In genomic region chr7:134834689-134835462, GRCh38 we compare ENCODE assay signal across 14 cellular contexts. TPM values are rescaled to one million over a fixed set of nuclear protein-coding genes. Genes with fewer than 3 reads are reported as not detected.
DNase-seq lines count a peak whose midpoint lies in the region; ATAC-seq and TF ChIP-seq lines count a peak whose summit lies in the region.
"Had no signal": no experiment of that assay in that cellular context is flagged by ENCODE, and none has a peak within 500 bp of the region (broad histone marks: within the 10 kb centered on the region; RNA-seq: fewer than 3 reads in every experiment).

No MANE protein-coding gene starts in this region.

- DNase-seq in ascending aorta (ENCODE audit: low spot score in 2 of 2), result peak in 1 of 2 donors; percentile 69
- DNase-seq in osteocyte (ENCODE audit: extremely low spot score, unreplicated experiment), result no peak
- no peak for DNase-seq in D341Med (ENCODE audit: low spot score)
- no peak for DNase-seq in PC-9
- DNase-seq in GM10266 (ENCODE audit: extremely low spot score), result no peak
- DNase-seq: activated CD4-positive, alpha-beta T cell treated with anti-CD3 and anti-CD28 coated beads, Interleukin-2, amount 50 U/mL, for 48 hours; activated naive CD8-positive, alpha-beta T cell treated with anti-CD3 and anti-CD28 coated beads for 36 hours; NCI-H524 treated with DMSO at 0.1 percent for 48 hours had no signal

- H3K27ac ChIP-seq in C4-2B (peak overlapping the region; percentile 34; the same call in 1 of the 2 replicates), ascending aorta (peak overlapping the region; percentile 89), gastroesophageal sphincter (peak overlapping the region; percentile 73 to 99 (median 83)), PC-9 (no peak overlapping the region)
- H3K27ac ChIP-seq: SK-N-MC had no signal

- H3K27me3 ChIP-seq in ascending aorta (no peaks in the 10 kb centered on the region), gastroesophageal sphincter (no peaks in the 10 kb centered on the region), PC-9 (ENCODE audit: insufficient read depth, low read depth) (no peaks in the 10 kb centered on the region)

- intact Hi-C loops in ascending aorta (cut with DNase I), result loop anchor here (5.0 kb wide), 1 partner anchor 47 kb away; no protein-coding TSS in a partner anchor
- intact Hi-C loops in PC-9 (cut with micrococcal nuclease; ENCODE audit: unreplicated experiment), result no loop called here

- H3K9me3 Mint-ChIP-seq in osteocyte (ENCODE audit: unreplicated experiment), result no peaks in the 10 kb centered on the region
- H3K9me3 Mint-ChIP-seq: activated naive CD8-positive, alpha-beta T cell treated with anti-CD3 and anti-CD28 coated beads for 36 hours had no signal

- H3F3A ChIP-seq in PC-9 (ENCODE audit: insufficient read depth, low read depth), result no peaks in the 10 kb centered on the region

- H3K4me2 ChIP-seq in PC-9, result no peak overlapping the region

- H3K36me3 ChIP-seq in ascending aorta (no peaks in the 10 kb centered on the region), gastroesophageal sphincter (no peaks in the 10 kb centered on the region), PC-9 (ENCODE audit: low read depth) (no peaks in the 10 kb centered on the region)

- TF ChIP-seq EP300 in gastroesophageal sphincter (IDR thresholded peaks at IDR 0.05), result no peak

- H4K20me1 ChIP-seq in PC-9 (ENCODE audit: insufficient read depth), result no peaks in the 10 kb centered on the region

- H3K9me2 ChIP-seq in PC-9 (ENCODE audit: insufficient read depth), result no peaks in the 10 kb centered on the region

- BruUV-seq in PC-9 (replicated peaks; lab: Mats Ljungman, UMichigan), result no TSS peak

- H2AFZ ChIP-seq in PC-9, result no peak overlapping the region

- TF ChIP-seq CTCF in C4-2B (conservative IDR thresholded peaks at IDR 0.05), result no peak
- peak in 1 of 3 experiments; percentile 10 for TF ChIP-seq CTCF in ascending aorta (IDR thresholded peaks at IDR 0.05)
- TF ChIP-seq CTCF in gastroesophageal sphincter (IDR thresholded peaks at IDR 0.05), result no peak
- no peak for TF ChIP-seq CTCF in osteocyte (IDR thresholded peaks at IDR 0.05)
- TF ChIP-seq CTCF in PC-9 (conservative IDR thresholded peaks at IDR 0.05), result no peak
- TF ChIP-seq CTCF in GM10266 (IDR thresholded peaks at IDR 0.05; ENCODE audit: control insufficient read depth, insufficient read depth, low read depth, missing control alignments), result no peak

- ATAC-seq in gastroesophageal sphincter (peak; percentile 9), HG03108 (IDR thresholded peaks at IDR 0.05; ENCODE audit: unreplicated experiment) (no peak)
- ATAC-seq: esophagus mucosa, left lobe of liver had no signal

- H3K27me3 Mint-ChIP-seq in osteocyte (ENCODE audit: unreplicated experiment), result no peaks in the 10 kb centered on the region
- H3K27me3 Mint-ChIP-seq: activated naive CD8-positive, alpha-beta T cell treated with anti-CD3 and anti-CD28 coated beads for 36 hours had no signal

- no peaks in the 10 kb centered on the region for H3K79me2 ChIP-seq in PC-9 (ENCODE audit: low read depth)

- peaks cover 54% of the 10 kb centered on the region for H3K36me3 Mint-ChIP-seq in osteocyte (ENCODE audit: unreplicated experiment)
- H3K36me3 Mint-ChIP-seq: activated naive CD8-positive, alpha-beta T cell treated with anti-CD3 and anti-CD28 coated beads for 36 hours had no signal

- H3K4me3 Mint-ChIP-seq in osteocyte (ENCODE audit: unreplicated experiment), result no peak overlapping the region
- H3K4me3 Mint-ChIP-seq: activated naive CD8-positive, alpha-beta T cell treated with anti-CD3 and anti-CD28 coated beads for 36 hours had no signal

- POLR2A ChIA-PET in PC-9 (lab: Charles Lee; ENCODE audit: unreplicated experiment), result interaction anchor here (0.5 kb wide), 1 partner anchor 84 kb away, joined by 5 read pairs; no protein-coding TSS in a partner anchor

- H3K4me1 ChIP-seq in ascending aorta, result peaks cover 26 to 70% of the 10 kb centered on the region in 2 donors
- peaks cover 0 to 98% (median 26%) of the 10 kb centered on the region in 3 donors for H3K4me1 ChIP-seq in gastroesophageal sphincter
- H3K4me1 ChIP-seq in PC-9 (replicated peaks; ENCODE audit: insufficient read depth), result no peaks in the 10 kb centered on the region

- no peak for TF ChIP-seq POLR2A in gastroesophageal sphincter (IDR thresholded peaks at IDR 0.05)

- peak overlapping the region; percentile 80 for H3K27ac Mint-ChIP-seq in osteocyte (ENCODE audit: unreplicated experiment)
- H3K27ac Mint-ChIP-seq: activated naive CD8-positive, alpha-beta T cell treated with anti-CD3 and anti-CD28 coated beads for 36 hours had no signal

- WGBS in gastroesophageal sphincter (ENCODE audit: low coverage in 1 of 2), 2 donors, result 21 to 50% methylated on average over 3 of the region's 3 CpGs

- H3K4me3 ChIP-seq in ascending aorta, result no peak overlapping the region
- no peak overlapping the region for H3K4me3 ChIP-seq in gastroesophageal sphincter
- H3K4me3 ChIP-seq in PC-9, result no peak overlapping the region
- H3K4me3 ChIP-seq: SK-N-MC had no signal

- no peaks in the 10 kb centered on the region for H3K9me3 ChIP-seq in ascending aorta
- H3K9me3 ChIP-seq in gastroesophageal sphincter, result no peaks in the 10 kb centered on the region
- H3K9me3 ChIP-seq in PC-9 (ENCODE audit: insufficient read depth, low read depth), result no peaks in the 10 kb centered on the region

- peaks cover 71% of the 10 kb centered on the region for H3K4me1 Mint-ChIP-seq in osteocyte (ENCODE audit: unreplicated experiment)
- H3K4me1 Mint-ChIP-seq: activated naive CD8-positive, alpha-beta T cell treated with anti-CD3 and anti-CD28 coated beads for 36 hours had no signal

- CTCF ChIA-PET in PC-9 (lab: Charles Lee), result no interaction called here

RNA-seq across cellular contexts. Expression of gene CALD1, which starts 55.4 kb away (rescaled TPM):
- total RNA-seq in ascending aorta (352 TPM), gastroesophageal sphincter (1,000 to 10,000 TPM; 1,513 to 2,575 (median 1,808) TPM), osteocyte (781 and 807 TPM in 2 replicates), PC-9 (2021) (84.4 and 97.5 TPM in 2 replicates)
